3 cellular contexts compared by ENCODE assay signal in genomic region chr5:127367029-127367428, GRCh38.
"Had no signal": no experiment of that assay in that cellular context is flagged by ENCODE, and none has a peak within 500 bp of the region (broad histone marks: within the 10 kb centered on the region; RNA-seq: fewer than 3 reads in every experiment).

No MANE protein-coding gene starts in this region.

- H3K4me3 ChIP-seq: GM12878 had no signal

- DNase-seq: GDM1, GF-D8 had no signal

- ATAC-seq: GM12878 had no signal
